ENCODE assay signal across 1 cellular context in the genomic region with DNA sequence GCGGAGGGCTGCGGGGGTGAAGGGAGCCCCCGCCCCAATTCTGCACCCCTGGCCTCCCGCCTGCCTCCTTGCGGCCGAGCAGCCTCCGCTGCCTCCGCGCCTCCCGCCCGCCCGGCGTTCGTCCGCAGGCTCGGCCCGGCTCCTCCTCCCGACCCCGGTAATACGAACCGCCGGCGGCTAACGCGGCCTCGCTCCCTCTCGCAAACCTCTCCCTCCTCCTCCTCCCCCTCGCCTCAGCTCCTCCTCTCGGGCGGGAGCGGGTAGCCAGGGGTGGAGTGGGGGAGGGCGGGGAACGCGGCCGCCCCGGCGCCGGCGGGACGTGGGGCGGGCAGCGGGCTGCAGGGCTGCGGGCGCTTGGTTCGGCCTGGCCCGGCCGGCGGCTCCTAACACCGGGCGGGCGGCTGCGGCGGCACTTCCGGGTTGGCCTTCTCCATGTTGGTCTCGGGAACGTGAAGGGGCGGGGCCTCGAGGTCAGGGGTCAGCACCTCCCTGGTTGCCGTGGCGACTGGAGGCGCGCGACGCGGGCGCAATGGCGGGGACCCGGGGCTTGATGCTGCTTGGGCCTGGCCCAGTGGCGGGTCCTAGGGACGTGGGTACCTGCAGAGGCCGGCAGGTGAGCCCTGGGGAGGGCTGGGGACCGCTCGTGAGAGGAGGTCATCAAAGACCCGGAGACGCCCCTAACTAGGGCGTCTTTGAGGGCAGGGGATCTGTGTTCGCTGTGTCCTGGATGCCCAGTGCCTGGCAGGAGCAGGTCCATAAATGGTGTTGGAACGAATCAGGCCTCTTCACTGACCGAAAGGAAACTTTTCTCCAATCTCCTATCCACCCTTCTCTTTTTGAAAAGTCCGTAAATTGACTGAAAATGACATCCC.
TF ChIP-seq lines count a peak whose summit lies in the region.

A gene with protein sequence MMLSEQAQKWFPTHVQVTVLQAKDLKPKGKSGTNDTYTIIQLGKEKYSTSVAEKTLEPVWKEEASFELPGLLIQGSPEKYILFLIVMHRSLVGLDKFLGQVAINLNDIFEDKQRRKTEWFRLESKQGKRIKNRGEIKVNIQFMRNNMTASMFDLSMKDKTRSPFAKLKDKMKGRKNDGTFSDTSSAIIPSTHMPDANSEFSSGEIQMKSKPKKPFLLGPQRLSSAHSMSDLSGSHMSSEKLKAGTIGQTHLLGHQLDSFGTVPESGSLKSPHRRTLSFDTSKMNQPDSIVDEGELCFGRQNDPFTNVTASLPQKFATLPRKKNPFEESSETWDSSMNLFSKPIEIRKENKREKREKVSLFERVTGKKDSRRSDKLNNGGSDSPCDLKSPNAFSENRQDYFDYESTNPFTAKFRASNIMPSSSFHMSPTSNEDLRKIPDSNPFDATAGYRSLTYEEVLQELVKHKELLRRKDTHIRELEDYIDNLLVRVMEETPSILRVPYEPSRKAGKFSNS (minus strand): TSS at position 451 of the 872 bp plus-strand sequence. CDS start 778 bp downstream, outside the sequence.

TF ChIP-seq in GM12878, 131 proteins besides CTCF, POLR2A, EP300 and RAD21 (continued from another document and continues in another):
- TF ChIP-seq EED (IDR thresholded peaks at IDR 0.05; ENCODE audit: low read depth): no peak
- TF ChIP-seq RB1 (IDR thresholded peaks at IDR 0.05; ENCODE audit: borderline replicate concordance): peak; percentile 85; the same call in 1 of the 2 replicates
- TF ChIP-seq, protein P1, sequence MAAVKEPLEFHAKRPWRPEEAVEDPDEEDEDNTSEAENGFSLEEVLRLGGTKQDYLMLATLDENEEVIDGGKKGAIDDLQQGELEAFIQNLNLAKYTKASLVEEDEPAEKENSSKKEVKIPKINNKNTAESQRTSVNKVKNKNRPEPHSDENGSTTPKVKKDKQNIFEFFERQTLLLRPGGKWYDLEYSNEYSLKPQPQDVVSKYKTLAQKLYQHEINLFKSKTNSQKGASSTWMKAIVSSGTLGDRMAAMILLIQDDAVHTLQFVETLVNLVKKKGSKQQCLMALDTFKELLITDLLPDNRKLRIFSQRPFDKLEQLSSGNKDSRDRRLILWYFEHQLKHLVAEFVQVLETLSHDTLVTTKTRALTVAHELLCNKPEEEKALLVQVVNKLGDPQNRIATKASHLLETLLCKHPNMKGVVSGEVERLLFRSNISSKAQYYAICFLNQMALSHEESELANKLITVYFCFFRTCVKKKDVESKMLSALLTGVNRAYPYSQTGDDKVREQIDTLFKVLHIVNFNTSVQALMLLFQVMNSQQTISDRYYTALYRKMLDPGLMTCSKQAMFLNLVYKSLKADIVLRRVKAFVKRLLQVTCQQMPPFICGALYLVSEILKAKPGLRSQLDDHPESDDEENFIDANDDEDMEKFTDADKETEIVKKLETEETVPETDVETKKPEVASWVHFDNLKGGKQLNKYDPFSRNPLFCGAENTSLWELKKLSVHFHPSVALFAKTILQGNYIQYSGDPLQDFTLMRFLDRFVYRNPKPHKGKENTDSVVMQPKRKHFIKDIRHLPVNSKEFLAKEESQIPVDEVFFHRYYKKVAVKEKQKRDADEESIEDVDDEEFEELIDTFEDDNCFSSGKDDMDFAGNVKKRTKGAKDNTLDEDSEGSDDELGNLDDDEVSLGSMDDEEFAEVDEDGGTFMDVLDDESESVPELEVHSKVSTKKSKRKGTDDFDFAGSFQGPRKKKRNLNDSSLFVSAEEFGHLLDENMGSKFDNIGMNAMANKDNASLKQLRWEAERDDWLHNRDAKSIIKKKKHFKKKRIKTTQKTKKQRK (IDR thresholded peaks at IDR 0.05; ENCODE audit: low read depth, low read length): no peak
- no peak for TF ChIP-seq MYC (IDR thresholded peaks at IDR 0.05; ENCODE audit: insufficient read depth, insufficient read length, insufficient replicate concordance, low read length, severe bottlenecking)
- no peak for TF ChIP-seq CBX5 (IDR thresholded peaks at IDR 0.05; ENCODE audit: low read depth)
- no peak for TF ChIP-seq STAT1 (conservative IDR thresholded peaks at IDR 0.05)
- TF ChIP-seq ASH2L (IDR thresholded peaks at IDR 0.05; ENCODE audit: borderline replicate concordance, low read depth): peak; percentile 93; the same call in 1 of the 2 replicates
- TF ChIP-seq, protein P2, sequence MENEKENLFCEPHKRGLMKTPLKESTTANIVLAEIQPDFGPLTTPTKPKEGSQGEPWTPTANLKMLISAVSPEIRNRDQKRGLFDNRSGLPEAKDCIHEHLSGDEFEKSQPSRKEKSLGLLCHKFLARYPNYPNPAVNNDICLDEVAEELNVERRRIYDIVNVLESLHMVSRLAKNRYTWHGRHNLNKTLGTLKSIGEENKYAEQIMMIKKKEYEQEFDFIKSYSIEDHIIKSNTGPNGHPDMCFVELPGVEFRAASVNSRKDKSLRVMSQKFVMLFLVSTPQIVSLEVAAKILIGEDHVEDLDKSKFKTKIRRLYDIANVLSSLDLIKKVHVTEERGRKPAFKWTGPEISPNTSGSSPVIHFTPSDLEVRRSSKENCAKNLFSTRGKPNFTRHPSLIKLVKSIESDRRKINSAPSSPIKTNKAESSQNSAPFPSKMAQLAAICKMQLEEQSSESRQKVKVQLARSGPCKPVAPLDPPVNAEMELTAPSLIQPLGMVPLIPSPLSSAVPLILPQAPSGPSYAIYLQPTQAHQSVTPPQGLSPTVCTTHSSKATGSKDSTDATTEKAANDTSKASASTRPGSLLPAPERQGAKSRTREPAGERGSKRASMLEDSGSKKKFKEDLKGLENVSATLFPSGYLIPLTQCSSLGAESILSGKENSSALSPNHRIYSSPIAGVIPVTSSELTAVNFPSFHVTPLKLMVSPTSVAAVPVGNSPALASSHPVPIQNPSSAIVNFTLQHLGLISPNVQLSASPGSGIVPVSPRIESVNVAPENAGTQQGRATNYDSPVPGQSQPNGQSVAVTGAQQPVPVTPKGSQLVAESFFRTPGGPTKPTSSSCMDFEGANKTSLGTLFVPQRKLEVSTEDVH (IDR thresholded peaks at IDR 0.05; ENCODE audit: low read depth, partially characterized antibody): no peak
- TF ChIP-seq CEBPB (IDR thresholded peaks at IDR 0.05; ENCODE audit: borderline replicate concordance in 1 of 2, low read depth in 2 of 2, low read length in 2 of 2): no peak
- TF ChIP-seq NRF1 (conservative IDR thresholded peaks at IDR 0.05; ENCODE audit: low read depth, low read length): no peak
- peak; percentile 89; the same call in 1 of the 2 replicates for TF ChIP-seq TBL1XR1 (IDR thresholded peaks at IDR 0.05; ENCODE audit: low read depth, low read length)
- no peak for TF ChIP-seq TCF12 (IDR thresholded peaks at IDR 0.05; ENCODE audit: low read depth, low read length)
- peak; percentile 17 for TF ChIP-seq SIX5 (IDR thresholded peaks at IDR 0.05; ENCODE audit: low read depth, low read length, severe bottlenecking)
- TF ChIP-seq, protein P3, sequence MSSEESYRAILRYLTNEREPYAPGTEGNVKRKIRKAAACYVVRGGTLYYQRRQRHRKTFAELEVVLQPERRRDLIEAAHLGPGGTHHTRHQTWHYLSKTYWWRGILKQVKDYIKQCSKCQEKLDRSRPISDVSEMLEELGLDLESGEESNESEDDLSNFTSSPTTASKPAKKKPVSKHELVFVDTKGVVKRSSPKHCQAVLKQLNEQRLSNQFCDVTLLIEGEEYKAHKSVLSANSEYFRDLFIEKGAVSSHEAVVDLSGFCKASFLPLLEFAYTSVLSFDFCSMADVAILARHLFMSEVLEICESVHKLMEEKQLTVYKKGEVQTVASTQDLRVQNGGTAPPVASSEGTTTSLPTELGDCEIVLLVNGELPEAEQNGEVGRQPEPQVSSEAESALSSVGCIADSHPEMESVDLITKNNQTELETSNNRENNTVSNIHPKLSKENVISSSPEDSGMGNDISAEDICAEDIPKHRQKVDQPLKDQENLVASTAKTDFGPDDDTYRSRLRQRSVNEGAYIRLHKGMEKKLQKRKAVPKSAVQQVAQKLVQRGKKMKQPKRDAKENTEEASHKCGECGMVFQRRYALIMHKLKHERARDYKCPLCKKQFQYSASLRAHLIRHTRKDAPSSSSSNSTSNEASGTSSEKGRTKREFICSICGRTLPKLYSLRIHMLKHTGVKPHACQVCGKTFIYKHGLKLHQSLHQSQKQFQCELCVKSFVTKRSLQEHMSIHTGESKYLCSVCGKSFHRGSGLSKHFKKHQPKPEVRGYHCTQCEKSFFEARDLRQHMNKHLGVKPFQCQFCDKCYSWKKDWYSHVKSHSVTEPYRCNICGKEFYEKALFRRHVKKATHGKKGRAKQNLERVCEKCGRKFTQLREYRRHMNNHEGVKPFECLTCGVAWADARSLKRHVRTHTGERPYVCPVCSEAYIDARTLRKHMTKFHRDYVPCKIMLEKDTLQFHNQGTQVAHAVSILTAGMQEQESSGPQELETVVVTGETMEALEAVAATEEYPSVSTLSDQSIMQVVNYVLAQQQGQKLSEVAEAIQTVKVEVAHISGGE (CRISPR knock-in tag; IDR thresholded peaks at IDR 0.05): no peak
- no peak for TF ChIP-seq SREBF2 (IDR thresholded peaks at IDR 0.05; ENCODE audit: low read length)
- TF ChIP-seq NFXL1 (IDR thresholded peaks at IDR 0.05; ENCODE audit: borderline replicate concordance): peak; percentile 93
- TF ChIP-seq NR2C1 (IDR thresholded peaks at IDR 0.05): peak; percentile 97
- TF ChIP-seq, protein P4, sequence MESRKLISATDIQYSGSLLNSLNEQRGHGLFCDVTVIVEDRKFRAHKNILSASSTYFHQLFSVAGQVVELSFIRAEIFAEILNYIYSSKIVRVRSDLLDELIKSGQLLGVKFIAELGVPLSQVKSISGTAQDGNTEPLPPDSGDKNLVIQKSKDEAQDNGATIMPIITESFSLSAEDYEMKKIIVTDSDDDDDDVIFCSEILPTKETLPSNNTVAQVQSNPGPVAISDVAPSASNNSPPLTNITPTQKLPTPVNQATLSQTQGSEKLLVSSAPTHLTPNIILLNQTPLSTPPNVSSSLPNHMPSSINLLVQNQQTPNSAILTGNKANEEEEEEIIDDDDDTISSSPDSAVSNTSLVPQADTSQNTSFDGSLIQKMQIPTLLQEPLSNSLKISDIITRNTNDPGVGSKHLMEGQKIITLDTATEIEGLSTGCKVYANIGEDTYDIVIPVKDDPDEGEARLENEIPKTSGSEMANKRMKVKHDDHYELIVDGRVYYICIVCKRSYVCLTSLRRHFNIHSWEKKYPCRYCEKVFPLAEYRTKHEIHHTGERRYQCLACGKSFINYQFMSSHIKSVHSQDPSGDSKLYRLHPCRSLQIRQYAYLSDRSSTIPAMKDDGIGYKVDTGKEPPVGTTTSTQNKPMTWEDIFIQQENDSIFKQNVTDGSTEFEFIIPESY (IDR thresholded peaks at IDR 0.05): no peak
- TF ChIP-seq GATAD2B (conservative IDR thresholded peaks at IDR 0.05; ENCODE audit: low read depth): peak; percentile 91; the same call in 1 of the 2 replicates
- TF ChIP-seq SMAD1 (IDR thresholded peaks at IDR 0.05; ENCODE audit: low read depth, partially characterized antibody): no peak
- peak; percentile 57; the same call in 1 of the 2 replicates for TF ChIP-seq ZNF207 (IDR thresholded peaks at IDR 0.05; ENCODE audit: borderline replicate concordance)
- TF ChIP-seq ZNF622 (IDR thresholded peaks at IDR 0.05): no peak
- no peak for TF ChIP-seq MYB (IDR thresholded peaks at IDR 0.05; ENCODE audit: borderline replicate concordance, low read depth, low read length)
- peak; percentile 56; the same call in 1 of the 2 replicates for TF ChIP-seq POLR2AphosphoS5 (IDR thresholded peaks at IDR 0.05; ENCODE audit: low read length)
- TF ChIP-seq, protein P5, sequence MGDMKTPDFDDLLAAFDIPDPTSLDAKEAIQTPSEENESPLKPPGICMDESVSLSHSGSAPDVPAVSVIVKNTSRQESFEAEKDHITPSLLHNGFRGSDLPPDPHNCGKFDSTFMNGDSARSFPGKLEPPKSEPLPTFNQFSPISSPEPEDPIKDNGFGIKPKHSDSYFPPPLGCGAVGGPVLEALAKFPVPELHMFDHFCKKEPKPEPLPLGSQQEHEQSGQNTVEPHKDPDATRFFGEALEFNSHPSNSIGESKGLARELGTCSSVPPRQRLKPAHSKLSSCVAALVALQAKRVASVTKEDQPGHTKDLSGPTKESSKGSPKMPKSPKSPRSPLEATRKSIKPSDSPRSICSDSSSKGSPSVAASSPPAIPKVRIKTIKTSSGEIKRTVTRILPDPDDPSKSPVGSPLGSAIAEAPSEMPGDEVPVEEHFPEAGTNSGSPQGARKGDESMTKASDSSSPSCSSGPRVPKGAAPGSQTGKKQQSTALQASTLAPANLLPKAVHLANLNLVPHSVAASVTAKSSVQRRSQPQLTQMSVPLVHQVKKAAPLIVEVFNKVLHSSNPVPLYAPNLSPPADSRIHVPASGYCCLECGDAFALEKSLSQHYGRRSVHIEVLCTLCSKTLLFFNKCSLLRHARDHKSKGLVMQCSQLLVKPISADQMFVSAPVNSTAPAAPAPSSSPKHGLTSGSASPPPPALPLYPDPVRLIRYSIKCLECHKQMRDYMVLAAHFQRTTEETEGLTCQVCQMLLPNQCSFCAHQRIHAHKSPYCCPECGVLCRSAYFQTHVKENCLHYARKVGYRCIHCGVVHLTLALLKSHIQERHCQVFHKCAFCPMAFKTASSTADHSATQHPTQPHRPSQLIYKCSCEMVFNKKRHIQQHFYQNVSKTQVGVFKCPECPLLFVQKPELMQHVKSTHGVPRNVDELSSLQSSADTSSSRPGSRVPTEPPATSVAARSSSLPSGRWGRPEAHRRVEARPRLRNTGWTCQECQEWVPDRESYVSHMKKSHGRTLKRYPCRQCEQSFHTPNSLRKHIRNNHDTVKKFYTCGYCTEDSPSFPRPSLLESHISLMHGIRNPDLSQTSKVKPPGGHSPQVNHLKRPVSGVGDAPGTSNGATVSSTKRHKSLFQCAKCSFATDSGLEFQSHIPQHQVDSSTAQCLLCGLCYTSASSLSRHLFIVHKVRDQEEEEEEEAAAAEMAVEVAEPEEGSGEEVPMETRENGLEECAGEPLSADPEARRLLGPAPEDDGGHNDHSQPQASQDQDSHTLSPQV (IDR thresholded peaks at IDR 0.05): no peak
- TF ChIP-seq STAT3 (IDR thresholded peaks at IDR 0.05; ENCODE audit: low read depth, low read length): no peak
- no peak for TF ChIP-seq CBX3 (IDR thresholded peaks at IDR 0.05; ENCODE audit: borderline replicate concordance, low read depth)
- no peak for TF ChIP-seq FOXM1 (IDR thresholded peaks at IDR 0.05; ENCODE audit: low read depth, low read length)
- TF ChIP-seq BMI1 (IDR thresholded peaks at IDR 0.05; ENCODE audit: borderline replicate concordance): peak; percentile 94
- peak; percentile 95 for TF ChIP-seq MXI1 (IDR thresholded peaks at IDR 0.05; ENCODE audit: low read depth, low read length)
